In the genomic region with DNA sequence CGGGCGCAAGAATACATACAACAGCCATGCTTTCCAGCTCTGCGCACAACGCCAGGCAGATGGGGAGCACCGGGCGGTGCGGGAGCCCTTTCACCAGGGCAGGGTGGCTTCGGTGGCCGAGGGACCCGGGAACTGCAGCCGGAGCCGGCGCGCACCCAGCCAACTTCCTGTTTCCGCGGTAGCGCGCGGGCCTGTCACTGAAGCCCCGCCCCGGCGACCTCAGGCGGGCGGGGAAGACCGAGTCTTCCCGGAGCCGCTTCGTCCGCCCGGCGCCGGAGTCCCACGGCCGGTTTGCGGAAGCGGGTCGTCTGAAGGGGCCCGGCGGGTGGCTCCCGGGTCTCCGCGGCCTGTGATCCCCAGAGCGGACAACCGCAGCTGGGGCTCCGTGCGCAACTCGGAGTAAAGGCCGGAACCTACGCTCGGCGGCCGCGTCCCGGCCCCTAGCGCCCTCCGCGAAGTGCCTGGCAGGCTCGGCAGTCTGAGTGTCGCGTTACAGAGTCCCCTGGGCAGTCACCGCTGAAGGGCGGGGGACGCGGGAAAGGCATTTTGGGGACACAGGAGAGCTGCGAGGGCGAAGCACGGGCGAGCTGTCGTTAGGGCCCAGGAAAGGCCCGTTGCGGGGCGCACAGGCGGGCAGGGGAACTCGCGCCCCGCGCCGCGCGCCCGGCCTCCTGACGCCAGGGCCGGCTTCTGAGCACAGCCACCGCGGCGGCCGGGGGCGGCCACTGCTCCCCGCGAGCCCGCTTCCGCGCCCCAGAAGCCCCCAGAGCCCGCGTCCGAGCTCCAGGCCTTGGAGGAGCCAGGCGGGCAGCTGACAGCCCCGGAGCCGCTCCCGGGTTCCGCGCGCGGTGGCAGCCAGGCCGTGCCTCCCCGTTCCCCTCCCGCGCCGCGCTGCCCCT, we compare ENCODE assay signal across 7 cellular contexts. TPM values are rescaled to one million over a fixed set of nuclear protein-coding genes. Genes with fewer than 3 reads are reported as not detected.
DNase-seq lines count a peak whose midpoint lies in the region; ATAC-seq, FAIRE-seq and TF ChIP-seq lines count a peak whose summit lies in the region.

A gene with protein sequence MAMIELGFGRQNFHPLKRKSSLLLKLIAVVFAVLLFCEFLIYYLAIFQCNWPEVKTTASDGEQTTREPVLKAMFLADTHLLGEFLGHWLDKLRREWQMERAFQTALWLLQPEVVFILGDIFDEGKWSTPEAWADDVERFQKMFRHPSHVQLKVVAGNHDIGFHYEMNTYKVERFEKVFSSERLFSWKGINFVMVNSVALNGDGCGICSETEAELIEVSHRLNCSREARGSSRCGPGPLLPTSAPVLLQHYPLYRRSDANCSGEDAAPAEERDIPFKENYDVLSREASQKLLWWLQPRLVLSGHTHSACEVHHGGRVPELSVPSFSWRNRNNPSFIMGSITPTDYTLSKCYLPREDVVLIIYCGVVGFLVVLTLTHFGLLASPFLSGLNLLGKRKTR (minus strand): TSS at position 136 of the 899 bp plus-strand sequence. CDS start 11,053 bp downstream, outside the sequence.

- no peak for FAIRE-seq in astrocyte (lab: Jason Lieb, UNC)

- H3K4me2 ChIP-seq in astrocyte (ENCODE audit: low read length), result peak within 1 kb of the TSS; percentile 91

- H3K9ac ChIP-seq in astrocyte (ENCODE audit: low read length), result peak within 1 kb of the TSS; percentile 96

- DNase-seq in NCI-H1694 (lab: John Stamatoyannopoulos, UW), result peak; percentile 42
- peak; percentile 74 for DNase-seq in T-helper 22 cell (ENCODE audit: low read depth)
- DNase-seq in astrocyte (ENCODE audit: low read depth), result peak; percentile 77
- DNase-seq in hepatic stellate cell (ENCODE audit: low spot score), result peak; percentile 90
- peak; percentile 56 for DNase-seq in retinal pigment epithelial cell (ENCODE audit: low read depth)

- H2AFZ ChIP-seq in astrocyte (ENCODE audit: low read depth, low read length), result peak within 1 kb of the TSS; percentile 87

- no peaks in the 10 kb centered on the region for H3K27me3 ChIP-seq in astrocyte (ENCODE audit: insufficient read depth, low read length)

- ATAC-seq in GM18499 (IDR thresholded peaks at IDR 0.05; ENCODE audit: insufficient read depth, unreplicated experiment), result peak; percentile 52
- peak; percentile 86 for ATAC-seq in HG02870 (IDR thresholded peaks at IDR 0.05; ENCODE audit: unreplicated experiment)

- peaks cover 2% of the 10 kb centered on the region for H3K4me1 Mint-ChIP-seq in astrocyte (ENCODE audit: low read depth, unreplicated experiment)

- no peaks in the 10 kb centered on the region for H3K9me3 ChIP-seq in astrocyte (ENCODE audit: insufficient read depth, low read depth, low read length)

- H3K4me1 ChIP-seq in astrocyte (ENCODE audit: insufficient read depth, low read length), result peaks cover 4% of the 10 kb centered on the region

- H3K27me3 Mint-ChIP-seq in astrocyte (ENCODE audit: low read depth, unreplicated experiment), result no peaks in the 10 kb centered on the region

- peak within 1 kb of the TSS; percentile 94 for H3K27ac ChIP-seq in astrocyte (ENCODE audit: low read depth, low read length)

- TF ChIP-seq CTCF in astrocyte (IDR thresholded peaks at IDR 0.05; ENCODE audit: insufficient read depth, low read depth, low read length) (no peak), retinal pigment epithelial cell (conservative IDR thresholded peaks at IDR 0.05; ENCODE audit: low read depth, low read length) (no peak)

- no peaks in the 10 kb centered on the region for H3K36me3 ChIP-seq in astrocyte (ENCODE audit: insufficient read depth, low read length)

- no peaks in the 10 kb centered on the region for H3K9me3 Mint-ChIP-seq in astrocyte (ENCODE audit: unreplicated experiment)

- peak within 1 kb of the TSS; percentile 86 for H3K4me3 ChIP-seq in astrocyte (ENCODE audit: insufficient read depth, low read depth, low read length)
- H3K4me3 ChIP-seq in retinal pigment epithelial cell (ENCODE audit: low read length), result peak within 1 kb of the TSS; percentile 69

- H3K79me2 ChIP-seq in astrocyte (ENCODE audit: insufficient read depth, low read length), result no peaks in the 10 kb centered on the region

- peak within 1 kb of the TSS; percentile 68 for H3K27ac Mint-ChIP-seq in astrocyte (ENCODE audit: unreplicated experiment)

- peak within 1 kb of the TSS; percentile 97 for H3K4me3 Mint-ChIP-seq in astrocyte (ENCODE audit: unreplicated experiment)

- H3K36me3 Mint-ChIP-seq in astrocyte (ENCODE audit: low read depth, unreplicated experiment), result no peaks in the 10 kb centered on the region

- no peaks in the 10 kb centered on the region for H4K20me1 ChIP-seq in astrocyte (ENCODE audit: insufficient read depth, low read length)

RNA-seq across cellular contexts. Expression of the gene that starts here (rescaled TPM):
- 22.8 and 29.4 TPM in 2 replicates for total RNA-seq in astrocyte

Comparison
In these comparisons a context has a peak if more than half of its experiments do, and no peak if none do; other contexts are left out.
1. Peak in every context shown above with its lines: DNase-seq, ATAC-seq, H3K4me3 ChIP-seq and H3K27ac ChIP-seq.